Comparison of ENCODE assay signal across 2 cellular contexts in the genomic region with DNA sequence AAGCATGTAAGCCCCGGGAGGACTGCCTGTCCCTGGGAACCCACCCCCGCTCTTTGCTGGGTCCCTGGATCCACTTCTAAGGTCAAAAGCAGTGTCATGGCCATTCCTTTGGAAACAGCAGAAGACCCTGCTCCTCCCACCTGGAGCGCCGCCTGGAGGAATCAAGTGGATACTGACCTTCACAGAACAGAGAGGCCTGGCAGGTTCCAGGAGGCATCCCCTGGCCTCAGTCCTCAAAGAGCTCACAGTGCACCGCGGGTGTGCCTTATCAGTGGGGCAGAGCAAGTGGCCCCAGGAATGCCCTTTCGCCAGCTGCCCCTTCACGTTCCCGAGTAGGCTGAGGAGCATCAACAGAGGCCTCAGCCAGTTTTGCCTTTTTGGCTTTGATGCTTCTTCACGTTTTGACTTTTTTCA.
TF ChIP-seq lines count a peak whose summit lies in the region.

No MANE protein-coding gene starts in this region.

TF ChIP-seq in IMR-90, 13 proteins besides CTCF, POLR2A, EP300 and RAD21:
- TF ChIP-seq MXI1 (IDR thresholded peaks at IDR 0.05; ENCODE audit: borderline replicate concordance, low read depth, low read length) (no peak), MAFK (IDR thresholded peaks at IDR 0.05; ENCODE audit: low read depth, low read length) (no peak), NFE2L2 (IDR thresholded peaks at IDR 0.05; ENCODE audit: low read depth, low read length) (no peak), CEBPB (IDR thresholded peaks at IDR 0.05; ENCODE audit: low read depth, low read length) (no peak), RFX5 (IDR thresholded peaks at IDR 0.05; ENCODE audit: low read depth, low read length) (no peak), RCOR1 (IDR thresholded peaks at IDR 0.05; ENCODE audit: insufficient replicate concordance, low read length) (no peak)

TF ChIP-seq in WTC11, 78 proteins besides CTCF, POLR2A, EP300 and RAD21:
- peak; percentile 47; the same call in 1 of the 2 replicates for TF ChIP-seq SP1 (CRISPR knock-in tag; conservative IDR thresholded peaks at IDR 0.05)
- TF ChIP-seq NFATC4 (CRISPR knock-in tag; IDR thresholded peaks at IDR 0.05), result no peak
- TF ChIP-seq TCF7 (CRISPR knock-in tag; IDR thresholded peaks at IDR 0.05; ENCODE audit: low read depth), result no peak
- TF ChIP-seq MXD4 (CRISPR knock-in tag; IDR thresholded peaks at IDR 0.05; ENCODE audit: borderline replicate concordance), result no peak
- TF ChIP-seq ATF2 (CRISPR knock-in tag; IDR thresholded peaks at IDR 0.05; ENCODE audit: borderline replicate concordance, low read depth), result no peak
- TF ChIP-seq IRF1 (CRISPR knock-in tag; IDR thresholded peaks at IDR 0.05), result no peak
- TF ChIP-seq, protein P1, sequence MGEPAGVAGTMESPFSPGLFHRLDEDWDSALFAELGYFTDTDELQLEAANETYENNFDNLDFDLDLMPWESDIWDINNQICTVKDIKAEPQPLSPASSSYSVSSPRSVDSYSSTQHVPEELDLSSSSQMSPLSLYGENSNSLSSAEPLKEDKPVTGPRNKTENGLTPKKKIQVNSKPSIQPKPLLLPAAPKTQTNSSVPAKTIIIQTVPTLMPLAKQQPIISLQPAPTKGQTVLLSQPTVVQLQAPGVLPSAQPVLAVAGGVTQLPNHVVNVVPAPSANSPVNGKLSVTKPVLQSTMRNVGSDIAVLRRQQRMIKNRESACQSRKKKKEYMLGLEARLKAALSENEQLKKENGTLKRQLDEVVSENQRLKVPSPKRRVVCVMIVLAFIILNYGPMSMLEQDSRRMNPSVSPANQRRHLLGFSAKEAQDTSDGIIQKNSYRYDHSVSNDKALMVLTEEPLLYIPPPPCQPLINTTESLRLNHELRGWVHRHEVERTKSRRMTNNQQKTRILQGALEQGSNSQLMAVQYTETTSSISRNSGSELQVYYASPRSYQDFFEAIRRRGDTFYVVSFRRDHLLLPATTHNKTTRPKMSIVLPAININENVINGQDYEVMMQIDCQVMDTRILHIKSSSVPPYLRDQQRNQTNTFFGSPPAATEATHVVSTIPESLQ (CRISPR knock-in tag; IDR thresholded peaks at IDR 0.05), result no peak
- TF ChIP-seq ZNF138 (CRISPR knock-in tag; conservative IDR thresholded peaks at IDR 0.05), result no peak
- TF ChIP-seq KAT7 (CRISPR knock-in tag; IDR thresholded peaks at IDR 0.05; ENCODE audit: borderline replicate concordance), result no peak
- TF ChIP-seq ZNF219 (CRISPR knock-in tag; IDR thresholded peaks at IDR 0.05; ENCODE audit: borderline replicate concordance), result no peak
- TF ChIP-seq HMGA2 (CRISPR knock-in tag; IDR thresholded peaks at IDR 0.05), result no peak
- no peak for TF ChIP-seq NR2C2 (CRISPR knock-in tag; IDR thresholded peaks at IDR 0.05)
- TF ChIP-seq, protein P2, sequence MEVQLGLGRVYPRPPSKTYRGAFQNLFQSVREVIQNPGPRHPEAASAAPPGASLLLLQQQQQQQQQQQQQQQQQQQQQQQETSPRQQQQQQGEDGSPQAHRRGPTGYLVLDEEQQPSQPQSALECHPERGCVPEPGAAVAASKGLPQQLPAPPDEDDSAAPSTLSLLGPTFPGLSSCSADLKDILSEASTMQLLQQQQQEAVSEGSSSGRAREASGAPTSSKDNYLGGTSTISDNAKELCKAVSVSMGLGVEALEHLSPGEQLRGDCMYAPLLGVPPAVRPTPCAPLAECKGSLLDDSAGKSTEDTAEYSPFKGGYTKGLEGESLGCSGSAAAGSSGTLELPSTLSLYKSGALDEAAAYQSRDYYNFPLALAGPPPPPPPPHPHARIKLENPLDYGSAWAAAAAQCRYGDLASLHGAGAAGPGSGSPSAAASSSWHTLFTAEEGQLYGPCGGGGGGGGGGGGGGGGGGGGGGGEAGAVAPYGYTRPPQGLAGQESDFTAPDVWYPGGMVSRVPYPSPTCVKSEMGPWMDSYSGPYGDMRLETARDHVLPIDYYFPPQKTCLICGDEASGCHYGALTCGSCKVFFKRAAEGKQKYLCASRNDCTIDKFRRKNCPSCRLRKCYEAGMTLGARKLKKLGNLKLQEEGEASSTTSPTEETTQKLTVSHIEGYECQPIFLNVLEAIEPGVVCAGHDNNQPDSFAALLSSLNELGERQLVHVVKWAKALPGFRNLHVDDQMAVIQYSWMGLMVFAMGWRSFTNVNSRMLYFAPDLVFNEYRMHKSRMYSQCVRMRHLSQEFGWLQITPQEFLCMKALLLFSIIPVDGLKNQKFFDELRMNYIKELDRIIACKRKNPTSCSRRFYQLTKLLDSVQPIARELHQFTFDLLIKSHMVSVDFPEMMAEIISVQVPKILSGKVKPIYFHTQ (CRISPR knock-in tag; IDR thresholded peaks at IDR 0.05), result no peak
- no peak for TF ChIP-seq ZBTB21 (CRISPR knock-in tag; IDR thresholded peaks at IDR 0.05; ENCODE audit: borderline replicate concordance)
- TF ChIP-seq SOX15 (CRISPR knock-in tag; IDR thresholded peaks at IDR 0.05), result no peak
- no peak for TF ChIP-seq ZMAT4 (CRISPR knock-in tag; IDR thresholded peaks at IDR 0.05)
- peak; percentile 27; the same call in 1 of the 2 replicates for TF ChIP-seq GABPB1 (CRISPR knock-in tag; IDR thresholded peaks at IDR 0.05)
- TF ChIP-seq, protein P3, sequence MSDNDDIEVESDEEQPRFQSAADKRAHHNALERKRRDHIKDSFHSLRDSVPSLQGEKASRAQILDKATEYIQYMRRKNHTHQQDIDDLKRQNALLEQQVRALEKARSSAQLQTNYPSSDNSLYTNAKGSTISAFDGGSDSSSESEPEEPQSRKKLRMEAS (CRISPR knock-in tag; IDR thresholded peaks at IDR 0.05), result no peak
- TF ChIP-seq ETV6 (CRISPR knock-in tag; IDR thresholded peaks at IDR 0.05), result 0 out of 2 replicates have a peak, but pooled peaks have one; percentile 40
- TF ChIP-seq JUN (CRISPR knock-in tag; IDR thresholded peaks at IDR 0.05), result no peak
- TF ChIP-seq MYBL2 (CRISPR knock-in tag; IDR thresholded peaks at IDR 0.05), result no peak
- TF ChIP-seq USF1 (CRISPR knock-in tag; IDR thresholded peaks at IDR 0.05), result no peak
